In genomic region chr14:81535399-81536124, GRCh38 we compare ENCODE assay signal across 9 cellular contexts. TPM values are rescaled to one million over a fixed set of nuclear protein-coding genes. Genes with fewer than 3 reads are reported as not detected.
A peak's percentile ranks its signal among the peaks of the same experiment; 100 is the strongest.
DNase-seq lines count a peak whose midpoint lies in the region; ATAC-seq and TF ChIP-seq lines count a peak whose summit lies in the region.
"Had no signal": no experiment of that assay in that cellular context is flagged by ENCODE, and none has a peak within 500 bp of the region (broad histone marks: within the 10 kb centered on the region; RNA-seq: fewer than 3 reads in every experiment).

No MANE protein-coding gene starts in this region.

- POLR2A ChIA-PET in PC-9 (lab: Charles Lee; ENCODE audit: unreplicated experiment) = no interaction called here

- no peak overlapping the region for H3K4me2 ChIP-seq in PC-9

- WGBS in body of pancreas, 2 donors = 15 to 18% methylated on average over 3 of the region's 3 CpGs

- H3K9me2 ChIP-seq in PC-9 (ENCODE audit: insufficient read depth) = no peaks in the 10 kb centered on the region

- H3K27me3 ChIP-seq in body of pancreas (no peaks in the 10 kb centered on the region), PC-9 (ENCODE audit: insufficient read depth, low read depth) (0 out of 2 replicates have a peak, but pooled peaks cover 2% of the 10 kb centered on the region)

- H3K4me3 ChIP-seq in body of pancreas (no peak overlapping the region), PC-9 (no peak overlapping the region)

- no TSS peak for BruUV-seq in PC-9 (replicated peaks; lab: Mats Ljungman, UMichigan)

- H2AFZ ChIP-seq in PC-9 = no peak overlapping the region

- no peak for TF ChIP-seq POLR2A in body of pancreas (IDR thresholded peaks at IDR 0.05)

- H3K36me3 ChIP-seq in body of pancreas (replicated peaks in 1 of 2; ENCODE audit: insufficient read depth in 1 of 2, low read depth in 2 of 2) = no peaks in the 10 kb centered on the region
- H3K36me3 ChIP-seq in PC-9 (ENCODE audit: low read depth) = no peaks in the 10 kb centered on the region

- H3K4me1 ChIP-seq in body of pancreas (peaks cover 58% of the 10 kb centered on the region), PC-9 (replicated peaks; ENCODE audit: insufficient read depth) (peaks cover 9% of the 10 kb centered on the region; the same call in 1 of the 2 replicates)

- ATAC-seq in GM18873 (IDR thresholded peaks at IDR 0.05; ENCODE audit: low FRiP score, unreplicated experiment) (peak; percentile 26), HG03103 (IDR thresholded peaks at IDR 0.05; ENCODE audit: low read depth, unreplicated experiment) (peak; percentile 14), body of pancreas (no peak)

- no peak for TF ChIP-seq CTCF in body of pancreas (IDR thresholded peaks at IDR 0.05)
- TF ChIP-seq CTCF in PC-9 (conservative IDR thresholded peaks at IDR 0.05) = no peak

- intact Hi-C loops in body of pancreas (cut with DNase I) (no loop called here), PC-9 (cut with micrococcal nuclease; ENCODE audit: unreplicated experiment) (no loop called here)

- H3K9me3 ChIP-seq in body of pancreas = no peaks in the 10 kb centered on the region
- no peaks in the 10 kb centered on the region for H3K9me3 ChIP-seq in PC-9 (ENCODE audit: insufficient read depth, low read depth)

- H3K27ac ChIP-seq in body of pancreas (peak overlapping the region; percentile 80 to 91 (median 84)), PC-9 (no peak overlapping the region)

- no peaks in the 10 kb centered on the region for H4K20me1 ChIP-seq in PC-9 (ENCODE audit: insufficient read depth)

- DNase-seq in CD1c-positive myeloid dendritic cell (ENCODE audit: extremely low spot score) = peak; percentile 65
- no peak for DNase-seq in body of pancreas
- no peak for DNase-seq in NCI-H226
- no peak for DNase-seq in PC-9
- DNase-seq in NCI-H2171 (lab: John Stamatoyannopoulos, UW) = no peak
- no peak for DNase-seq in NCI-H2029 (lab: John Stamatoyannopoulos, UW)
- DNase-seq: DMS79 had no signal

- no peaks in the 10 kb centered on the region for H3F3A ChIP-seq in PC-9 (ENCODE audit: insufficient read depth, low read depth)

- H3K79me2 ChIP-seq in PC-9 (ENCODE audit: low read depth) = peaks cover 26% of the 10 kb centered on the region

- CTCF ChIA-PET in PC-9 (lab: Charles Lee) = no interaction called here

RNA-seq across cellular contexts. Expression of gene SEL1L, which starts 1.9 kb away (rescaled TPM):
- total RNA-seq in body of pancreas = 100 to 1,000 TPM; 183 to 268 TPM
- 14.6 and 17.4 TPM in 2 replicates for total RNA-seq in PC-9 (2021)

Comparison
In these comparisons a context has a peak if more than half of its experiments do, and no peak if none do; other contexts are left out.
1. RNA of gene SEL1L, which starts 1.9 kb away (total RNA-seq): 183 to 268 TPM in body of pancreas; 14.6 to 17.4 TPM in PC-9; every median in the first group is over 10 times any median in the second.